In genomic region chr10:6877351-6878066, GRCh38 we compare ENCODE assay signal across 18 cellular contexts.
DNase-seq lines count a peak whose midpoint lies in the region; ATAC-seq, FAIRE-seq and TF ChIP-seq lines count a peak whose summit lies in the region.
"Had no signal": no experiment of that assay in that cellular context is flagged by ENCODE, and none has a peak within 500 bp of the region (broad histone marks: within the 10 kb centered on the region; RNA-seq: fewer than 3 reads in every experiment).

No MANE protein-coding gene starts in this region.

- H3K27me3 Mint-ChIP-seq in GM23338 (ENCODE audit: insufficient read depth, low read depth, poor library complexity) (no peaks in the 10 kb centered on the region), neural progenitor cell (ENCODE audit: insufficient read depth, low read depth) (peaks cover 2% of the 10 kb centered on the region)
- H3K27me3 Mint-ChIP-seq in activated CD4-positive, alpha-beta memory T cell treated with anti-CD3 and anti-CD28 coated beads, Interleukin-2, amount 10 ng/mL, durations not matched to agents 7 days and 5 days = peaks cover 45% of the 10 kb centered on the region

- H3K4me1 Mint-ChIP-seq in GM23338 (peaks cover 23% of the 10 kb centered on the region), neural progenitor cell (peaks cover 26% of the 10 kb centered on the region)
- H3K4me1 Mint-ChIP-seq in activated CD4-positive, alpha-beta memory T cell treated with anti-CD3 and anti-CD28 coated beads, Interleukin-2, amount 10 ng/mL, durations not matched to agents 7 days and 5 days = no peaks in the 10 kb centered on the region
- H3K4me1 Mint-ChIP-seq: CD4-positive, CD25-positive, alpha-beta regulatory T cell had no signal

- H3K27ac ChIP-seq in GM23338 (ENCODE audit: low read depth) (no peak overlapping the region), foreskin keratinocyte (no peak overlapping the region), neural progenitor cell (no peak overlapping the region)

- H2AFZ ChIP-seq in GM23338 (peak overlapping the region; percentile 66; the same call in 1 of the 2 replicates), neural progenitor cell (replicated peaks) (peak overlapping the region; percentile 18)

- ATAC-seq in GM23338 (peak; percentile 40), foreskin keratinocyte (peak; percentile 50)
- ATAC-seq: HCT116, PC-3 had no signal

- H3K27ac Mint-ChIP-seq in GM23338 = no peak overlapping the region
- H3K27ac Mint-ChIP-seq in neural progenitor cell = no peak overlapping the region
- H3K27ac Mint-ChIP-seq in activated CD4-positive, alpha-beta memory T cell treated with anti-CD3 and anti-CD28 coated beads, Interleukin-2, amount 10 ng/mL, durations not matched to agents 7 days and 5 days = no peak overlapping the region

- FAIRE-seq in GM19239 (lab: Jason Lieb, UNC) = no peak
- FAIRE-seq: GM18507, HTR-8/SVneo had no signal

- no peaks in the 10 kb centered on the region for H3K27me3 ChIP-seq in GM23338 (ENCODE audit: insufficient read depth)
- H3K27me3 ChIP-seq in foreskin keratinocyte = peaks cover 49% of the 10 kb centered on the region
- H3K27me3 ChIP-seq in neural progenitor cell = no peaks in the 10 kb centered on the region

- H3K9me2 ChIP-seq in GM23338 (ENCODE audit: insufficient read depth) = no peaks in the 10 kb centered on the region
- H3K9me2 ChIP-seq: SK-N-SH had no signal

- H4K20me1 ChIP-seq in GM23338 (replicated peaks; ENCODE audit: insufficient read depth) = no peaks in the 10 kb centered on the region
- no peaks in the 10 kb centered on the region for H4K20me1 ChIP-seq in neural progenitor cell (ENCODE audit: low read depth)

- no peaks in the 10 kb centered on the region for H3F3A ChIP-seq in GM23338 (replicated peaks; ENCODE audit: low read depth)
- peaks cover 6% of the 10 kb centered on the region for H3F3A ChIP-seq in neural progenitor cell (ENCODE audit: low read depth)

- H3K36me3 Mint-ChIP-seq in GM23338 (ENCODE audit: low read depth) = no peaks in the 10 kb centered on the region
- no peaks in the 10 kb centered on the region for H3K36me3 Mint-ChIP-seq in neural progenitor cell
- H3K36me3 Mint-ChIP-seq in activated CD4-positive, alpha-beta memory T cell treated with anti-CD3 and anti-CD28 coated beads, Interleukin-2, amount 10 ng/mL, durations not matched to agents 7 days and 5 days (ENCODE audit: low read depth) = no peaks in the 10 kb centered on the region
- H3K36me3 Mint-ChIP-seq: CD4-positive, CD25-positive, alpha-beta regulatory T cell had no signal

- H3K4me3 ChIP-seq in GM23338 (no peak overlapping the region), neural progenitor cell (no peak overlapping the region)

- H3K4me1 ChIP-seq in GM23338 (ENCODE audit: insufficient read depth) (peaks cover 16% of the 10 kb centered on the region), foreskin keratinocyte (no peaks in the 10 kb centered on the region), neural progenitor cell (peaks cover 14% of the 10 kb centered on the region)

- POLR2A ChIA-PET in activated CD4-positive, alpha-beta memory T cell treated with anti-CD3 and anti-CD28 coated beads, Interleukin-2, amount 10 ng/mL, durations not matched to agents 7 days and 5 days (lab: Charles Lee) = no interaction called here

- DNase-seq in GM23338 (ENCODE audit: low spot score) (no peak), NCI-H82 (lab: John Stamatoyannopoulos, UW) (peak; percentile 90), foreskin keratinocyte (peak in 1 of 2 donors; percentile 35), neural progenitor cell (ENCODE audit: low spot score) (no peak), NK-92 (lab: John Stamatoyannopoulos, UW; ENCODE audit: unreplicated experiment) (no peak), GM19239 (ENCODE audit: insufficient read length, low spot score) (no peak)
- DNase-seq in central memory CD4-positive, alpha-beta T cell = no peak
- DNase-seq in activated CD4-positive, alpha-beta memory T cell treated with anti-CD3 and anti-CD28 coated beads, Interleukin-2, amount 10 ng/mL, durations not matched to agents 7 days and 5 days = no peak
- DNase-seq: ACHN; CD4-positive, CD25-positive, alpha-beta regulatory T cell; DMS53; NCI-H1092; NCI-H1930; PC-3; SK-N-SH had no signal

- no peak overlapping the region for H3K4me2 ChIP-seq in GM23338
- peak overlapping the region; percentile 29 for H3K4me2 ChIP-seq in neural progenitor cell
- H3K4me2 ChIP-seq: SK-N-SH had no signal

- no peaks in the 10 kb centered on the region for H3K9me3 Mint-ChIP-seq in GM23338
- no peaks in the 10 kb centered on the region for H3K9me3 Mint-ChIP-seq in neural progenitor cell
- H3K9me3 Mint-ChIP-seq in activated CD4-positive, alpha-beta memory T cell treated with anti-CD3 and anti-CD28 coated beads, Interleukin-2, amount 10 ng/mL, durations not matched to agents 7 days and 5 days = no peaks in the 10 kb centered on the region
- H3K9me3 Mint-ChIP-seq: CD4-positive, CD25-positive, alpha-beta regulatory T cell had no signal

- H3K36me3 ChIP-seq in GM23338 (ENCODE audit: insufficient read depth) = no peaks in the 10 kb centered on the region
- H3K36me3 ChIP-seq in neural progenitor cell = no peaks in the 10 kb centered on the region

- H3K4me3 Mint-ChIP-seq in GM23338 (no peak overlapping the region), neural progenitor cell (no peak overlapping the region)
- no peak overlapping the region for H3K4me3 Mint-ChIP-seq in activated CD4-positive, alpha-beta memory T cell treated with anti-CD3 and anti-CD28 coated beads, Interleukin-2, amount 10 ng/mL, durations not matched to agents 7 days and 5 days
- H3K4me3 Mint-ChIP-seq: CD4-positive, CD25-positive, alpha-beta regulatory T cell had no signal

- CTCF ChIA-PET in activated CD4-positive, alpha-beta memory T cell treated with anti-CD3 and anti-CD28 coated beads, Interleukin-2, amount 10 ng/mL, durations not matched to agents 7 days and 5 days (lab: Charles Lee) = no interaction called here

- H3K9me3 ChIP-seq in neural progenitor cell (ENCODE audit: low read depth) = no peaks in the 10 kb centered on the region
- H3K9me3 ChIP-seq: SK-N-SH had no signal

- H3K79me2 ChIP-seq in GM23338 (replicated peaks; ENCODE audit: insufficient read depth) (no peaks in the 10 kb centered on the region), neural progenitor cell (ENCODE audit: low read depth) (no peaks in the 10 kb centered on the region)

- TF ChIP-seq CTCF in GM23338 (conservative IDR thresholded peaks at IDR 0.05; ENCODE audit: low read depth in 2 of 2) (no peak), foreskin keratinocyte (conservative IDR thresholded peaks at IDR 0.05) (no peak), neural progenitor cell (IDR thresholded peaks at IDR 0.05) (no peak)

- H3K9ac ChIP-seq in neural progenitor cell = no peak overlapping the region
- H3K9ac ChIP-seq: SK-N-SH had no signal

TF ChIP-seq in GM23338, 12 proteins besides CTCF, POLR2A, EP300 and RAD21 (continues in another document):
- TF ChIP-seq POLR2AphosphoS5 (IDR thresholded peaks at IDR 0.05; ENCODE audit: low read depth) = no peak
- TF ChIP-seq CREB1 (CRISPR knock-in tag; IDR thresholded peaks at IDR 0.05; ENCODE audit: low read depth) = no peak
